ENCODE assay signal across 14 cellular contexts in the genomic region with DNA sequence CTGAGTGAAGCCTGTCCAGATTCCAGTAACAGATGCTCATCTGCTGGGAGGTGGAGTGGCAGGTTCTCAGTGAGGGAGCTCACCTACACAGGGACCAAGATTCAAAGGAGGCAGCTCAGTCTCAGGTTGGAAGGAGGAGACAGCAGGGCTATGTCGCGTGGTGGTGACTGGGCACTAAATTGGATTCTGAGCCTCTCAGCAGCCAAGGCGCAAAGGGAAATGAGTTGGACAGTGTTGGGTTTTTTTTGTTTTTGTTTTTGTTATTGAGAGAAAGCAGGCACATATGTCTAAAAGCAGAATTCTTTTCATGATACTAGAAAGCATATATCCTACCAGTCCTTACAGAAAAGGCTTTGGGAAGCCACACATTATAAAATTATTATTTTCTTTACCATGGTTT. TPM values are rescaled to one million over a fixed set of nuclear protein-coding genes. Genes with fewer than 3 reads are reported as not detected.
A peak's percentile ranks its signal among the peaks of the same experiment; 100 is the strongest.
DNase-seq lines count a peak whose midpoint lies in the region; ATAC-seq and TF ChIP-seq lines count a peak whose summit lies in the region.
"Had no signal": no experiment of that assay in that cellular context is flagged by ENCODE, and none has a peak within 500 bp of the region (broad histone marks: within the 10 kb centered on the region; RNA-seq: fewer than 3 reads in every experiment).

No MANE protein-coding gene starts in this region.

- no peaks in the 10 kb centered on the region for H3K9me3 Mint-ChIP-seq in endothelial cell (ENCODE audit: unreplicated experiment)
- H3K9me3 Mint-ChIP-seq: natural killer cell treated with Interleukin-12 subunit alpha and Interleukin-12 subunit beta and Interleukin-15 and Interleukin-18, amount 100 ng/mL, for 72 hours had no signal

- peaks cover 9% of the 10 kb centered on the region for H3K4me1 Mint-ChIP-seq in endothelial cell (ENCODE audit: unreplicated experiment)

- no peak for TF ChIP-seq CTCF in endothelial cell (IDR thresholded peaks at IDR 0.05; ENCODE audit: unreplicated experiment)

- ATAC-seq in GM18517 (IDR thresholded peaks at IDR 0.05; ENCODE audit: unreplicated experiment): no peak
- ATAC-seq: CD8-positive, alpha-beta T cell; natural killer cell treated with Interleukin-12 subunit alpha and Interleukin-12 subunit beta and Interleukin-15 and Interleukin-18, amount 100 ng/mL, for 72 hours; stimulated activated naive CD8-positive, alpha-beta T cell treated with anti-CD3 and anti-CD28 coated beads, Interleukin-15, amount 100 ng/mL, for 72 hours had no signal

- no peak overlapping the region for H3K4me3 Mint-ChIP-seq in endothelial cell (ENCODE audit: unreplicated experiment)
- H3K4me3 Mint-ChIP-seq: activated T-cell treated with anti-CD3 and anti-CD28 coated beads, Interleukin-2, amount 50 U/mL, for 4 hours; CD8-positive, alpha-beta T cell; natural killer cell treated with Interleukin-12 subunit alpha and Interleukin-12 subunit beta and Interleukin-15 and Interleukin-18, amount 100 ng/mL, for 72 hours; stimulated activated naive CD8-positive, alpha-beta T cell treated with anti-CD3 and anti-CD28 coated beads, Interleukin-15, amount 100 ng/mL, for 72 hours had no signal

- H3K27ac Mint-ChIP-seq in endothelial cell (ENCODE audit: unreplicated experiment): peak overlapping the region; percentile 21
- H3K27ac Mint-ChIP-seq: CD8-positive, alpha-beta T cell; natural killer cell treated with Interleukin-12 subunit alpha and Interleukin-12 subunit beta and Interleukin-15 and Interleukin-18, amount 100 ng/mL, for 72 hours had no signal

- no peak overlapping the region for H3K4me3 ChIP-seq in skin epidermis

- DNase-seq in ELR (ENCODE audit: low read depth) (peak; percentile 45), NCI-H82 treated with DMSO at 0.1 percent for 48 hours (lab: John Stamatoyannopoulos, UW; ENCODE audit: unreplicated experiment) (peak; percentile 3), endothelial cell (ENCODE audit: low spot score) (no peak), cerebellar nuclear complex (lab: John Stamatoyannopoulos, UW) (no peak), hepatic stellate cell (ENCODE audit: low spot score) (no peak)
- DNase-seq: activated CD4-positive, CD25-positive, alpha-beta regulatory T cell treated with anti-CD3 and anti-CD28 coated beads, Interleukin-2, amount 50 U/mL, for 72 hours; activated T-cell treated with anti-CD3 and anti-CD28 coated beads, Interleukin-2, amount 50 U/mL, for 4 hours; CD8-positive, alpha-beta T cell; stimulated activated naive CD8-positive, alpha-beta T cell treated with anti-CD3 and anti-CD28 coated beads, Interleukin-15, amount 100 ng/mL, for 72 hours had no signal

- H3K27ac ChIP-seq in skin epidermis: peak overlapping the region in 16 of 21 experiments; percentile 18 to 84 (median 59)
- H3K27ac ChIP-seq: KMS-11 had no signal

- peaks cover 2% of the 10 kb centered on the region for H3K27me3 Mint-ChIP-seq in endothelial cell (ENCODE audit: unreplicated experiment)

- peaks cover 4% of the 10 kb centered on the region for H3K36me3 Mint-ChIP-seq in endothelial cell (ENCODE audit: low read depth, unreplicated experiment)
- H3K36me3 Mint-ChIP-seq: CD8-positive, alpha-beta T cell had no signal

RNA-seq across cellular contexts. Expression of a gene that starts 26.2 kb away (rescaled TPM):
- total RNA-seq in endothelial cell (ENCODE audit: unreplicated experiment): not detected
- total RNA-seq: activated T-cell treated with anti-CD3 and anti-CD28 coated beads, Interleukin-2, amount 50 U/mL, for 4 hours; H4; natural killer cell treated with Interleukin-12 subunit alpha and Interleukin-12 subunit beta and Interleukin-15 and Interleukin-18, amount 100 ng/mL, for 72 hours had no signal

Comparison
In these comparisons a context has a peak if more than half of its experiments do, and no peak if none do; other contexts are left out.
1. DNase-seq: peak in ELR (single experiment) and NCI-H82 treated with DMSO at 0.1 percent for 48 hours (single experiment); none in endothelial cell (single experiment), cerebellar nuclear complex (0 of 2) and hepatic stellate cell (single experiment).